1 cellular context compared by ENCODE assay signal in the genomic region with DNA sequence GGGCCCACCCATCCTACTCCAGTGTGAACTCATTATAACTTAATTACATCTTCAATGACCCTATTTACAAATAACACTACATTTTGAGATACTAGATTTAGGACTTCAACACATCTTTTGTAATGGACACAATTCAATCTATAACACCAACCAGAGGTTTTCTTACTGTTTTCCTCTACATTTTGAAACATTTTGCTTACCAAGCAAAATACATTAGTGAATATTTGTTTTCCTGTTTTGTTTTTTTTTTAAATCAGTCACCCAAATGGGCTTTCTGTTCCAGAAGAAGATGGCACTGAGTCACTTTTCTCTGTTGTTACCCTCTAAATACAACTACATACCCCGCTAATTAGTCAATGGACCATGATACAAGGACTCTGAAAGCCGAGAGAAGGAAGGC.
A peak's percentile ranks its signal among the peaks of the same experiment; 100 is the strongest.
TF ChIP-seq lines count a peak whose summit lies in the region.

No MANE protein-coding gene starts in this region.

TF ChIP-seq in H1, 55 proteins besides CTCF, POLR2A, EP300 and RAD21:
- TF ChIP-seq GABPA (IDR thresholded peaks at IDR 0.05; ENCODE audit: borderline replicate concordance, insufficient read depth, low read length): no peak
- peak; percentile 31; the same call in 1 of the 2 replicates for TF ChIP-seq MAFK (IDR thresholded peaks at IDR 0.05; ENCODE audit: low read depth, low read length)
- no peak for TF ChIP-seq BCL11A (IDR thresholded peaks at IDR 0.05; ENCODE audit: low read depth in 2 of 2, low read length in 2 of 2)
